In genomic region chr7:127937066-127937680, GRCh38 we compare ENCODE assay signal across 16 cellular contexts.
"Had no signal": no experiment of that assay in that cellular context is flagged by ENCODE, and none has a peak within 500 bp of the region (broad histone marks: within the 10 kb centered on the region; RNA-seq: fewer than 3 reads in every experiment).

No MANE protein-coding gene starts in this region.

- DNase-seq: activated CD4-positive, alpha-beta T cell treated with anti-CD3 and anti-CD28 coated beads for 36 hours; activated CD4-positive, alpha-beta T cell treated with anti-CD3 and anti-CD28 coated beads, Interleukin-2, amount 50 U/mL, for 48 hours; amniotic stem cell; hypothalamus; left ventricle myocardium inferior; naive B cell; sigmoid colon; spleen; stimulated activated CD4-positive, alpha-beta T cell treated with anti-CD3 and anti-CD28 coated beads, Interleukin-4, amount 100 ng/mL, for 4 hours; thyroid gland; WERI-Rb-1 had no signal

- H3K27ac Mint-ChIP-seq: activated CD4-positive, alpha-beta T cell treated with anti-CD3 and anti-CD28 coated beads for 36 hours; activated T-helper 1 cell treated with anti-CD3 and anti-CD28 coated beads, Interleukin-12 subunit alpha, Interleukin-12 subunit beta, Interleukin-2, Interleukin-4 antibody, amounts not matched to agents 30 ng/mL and 10 ng/mL and 1 ng/mL, durations not matched to agents 14 hours and 24 hours and 36 hours; stimulated activated memory B cell treated with anti-CD40 and anti-IgM and Interleukin-4, amounts not matched to agents 10 μg/mL and 1 μg/mL and 100 μg/mL, for 72 hours had no signal

- H3K9me3 Mint-ChIP-seq: activated T-helper 1 cell treated with anti-CD3 and anti-CD28 coated beads, Interleukin-12 subunit alpha, Interleukin-12 subunit beta, Interleukin-2, Interleukin-4 antibody, amounts not matched to agents 30 ng/mL and 10 ng/mL and 1 ng/mL, durations not matched to agents 14 hours and 24 hours and 36 hours; naive B cell; stimulated activated memory B cell treated with anti-CD40 and anti-IgM and Interleukin-4, amounts not matched to agents 10 μg/mL and 1 μg/mL and 100 μg/mL, for 72 hours had no signal

- H3K4me3 ChIP-seq: cardiac muscle cell, left ventricle myocardium inferior, sigmoid colon, spleen, thyroid gland had no signal

- ATAC-seq: activated CD4-positive, alpha-beta T cell treated with anti-CD3 and anti-CD28 coated beads for 36 hours; stimulated activated memory B cell treated with anti-CD40 and anti-IgM and Interleukin-4, amounts not matched to agents 10 μg/mL and 1 μg/mL and 100 μg/mL, for 72 hours had no signal

- H3K4me3 Mint-ChIP-seq: activated CD4-positive, alpha-beta T cell treated with anti-CD3 and anti-CD28 coated beads for 36 hours; activated naive CD8-positive, alpha-beta T cell; activated T-helper 1 cell treated with anti-CD3 and anti-CD28 coated beads, Interleukin-12 subunit alpha, Interleukin-12 subunit beta, Interleukin-2, Interleukin-4 antibody, amounts not matched to agents 30 ng/mL and 10 ng/mL and 1 ng/mL, durations not matched to agents 14 hours and 24 hours and 36 hours; naive B cell; stimulated activated memory B cell treated with anti-CD40 and anti-IgM and Interleukin-4, amounts not matched to agents 10 μg/mL and 1 μg/mL and 100 μg/mL, for 72 hours had no signal

- H3K36me3 ChIP-seq: cardiac muscle cell, left ventricle myocardium inferior, sigmoid colon, thyroid gland had no signal

- H3K27me3 Mint-ChIP-seq: activated CD4-positive, alpha-beta T cell treated with anti-CD3 and anti-CD28 coated beads for 36 hours; activated naive CD8-positive, alpha-beta T cell; naive B cell; stimulated activated memory B cell treated with anti-CD40 and anti-IgM and Interleukin-4, amounts not matched to agents 10 μg/mL and 1 μg/mL and 100 μg/mL, for 72 hours had no signal

- H3K4me1 ChIP-seq: left ventricle myocardium inferior had no signal

- H3K9ac ChIP-seq: parathyroid adenoma had no signal

- H3K27me3 ChIP-seq: cardiac muscle cell, sigmoid colon, spleen, thyroid gland had no signal

- H3K27ac ChIP-seq: cardiac muscle cell, left ventricle myocardium inferior, parathyroid adenoma, sigmoid colon, spleen, thyroid gland, WERI-Rb-1 had no signal

- H3K9me3 ChIP-seq: left ventricle myocardium inferior, sigmoid colon, spleen, thyroid gland had no signal
